6 cellular contexts compared by ENCODE assay signal in genomic region chr22:19143967-19144400, GRCh38. TPM values are rescaled to one million over a fixed set of nuclear protein-coding genes. Genes with fewer than 3 reads are reported as not detected.
A peak's percentile ranks its signal among the peaks of the same experiment; 100 is the strongest.
DNase-seq lines count a peak whose midpoint lies in the region; ATAC-seq and TF ChIP-seq lines count a peak whose summit lies in the region.

No MANE protein-coding gene starts in this region.

- ATAC-seq in HCT116 (peak; percentile 48), GM18511 (IDR thresholded peaks at IDR 0.05; ENCODE audit: unreplicated experiment) (no peak), GM19023 (IDR thresholded peaks at IDR 0.05; ENCODE audit: unreplicated experiment) (no peak)

- peak overlapping the region; percentile 90 to 97 for H3K4me3 ChIP-seq in HCT116 (replicated peaks in 1 of 2; ENCODE audit: low read depth in 1 of 2, low read length in 2 of 2)

- TSS peak; percentile 69 for BruUV-seq in HCT116 (replicated peaks; lab: Mats Ljungman, UMichigan)

- peak overlapping the region; percentile 91 for H3K27ac Mint-ChIP-seq in activated CD4-positive, alpha-beta memory T cell treated with anti-CD3 and anti-CD28 coated beads for 36 hours

- peaks cover 3 to 11% of the 10 kb centered on the region in 2 experiments for H3K4me1 ChIP-seq in HCT116 (ENCODE audit: control insufficient read depth in 1 of 2, insufficient read depth in 2 of 2, low read length in 2 of 2)

- no peak for TF ChIP-seq CTCF in HCT116 (IDR thresholded peaks at IDR 0.05 in 2 of 3, conservative IDR thresholded peaks at IDR 0.05 in 1 of 3; ENCODE audit: borderline replicate concordance in 1 of 3, insufficient read depth in 1 of 3, low read depth in 2 of 3, low read length in 2 of 3)

- H3K9me3 ChIP-seq in HCT116 (ENCODE audit: control insufficient read depth in 1 of 2, insufficient read depth in 1 of 2, low read depth in 1 of 2, low read length in 2 of 2), result no peaks in the 10 kb centered on the region

- RAD21 ChIA-PET in HCT116 (lab: Charles Lee; ENCODE audit: low non-redundant PET in 1 of 2, low total read pairs in 2 of 2, uncharacterized antibody in 2 of 2, unreplicated experiment in 2 of 2), result interaction anchor here (0.6 to 1.3 kb wide), 3 partner anchors 208 to 486 kb away, joined by 3 to 5 read pairs (median 3); partner anchors contain the start of genes CDC45 (in 1 of the 2) and PRODH (in 1 of the 2)

- H3K4me2 ChIP-seq in HCT116 (ENCODE audit: low read length), result peak overlapping the region; percentile 83

- peak overlapping the region; percentile 99 for H3K4me3 Mint-ChIP-seq in activated CD4-positive, alpha-beta memory T cell treated with anti-CD3 and anti-CD28 coated beads for 36 hours

- peak overlapping the region; percentile 48 for H3K27ac ChIP-seq in HCT116 (ENCODE audit: low read depth, low read length)

- CTCF ChIA-PET in HCT116 (lab: Charles Lee), result interaction anchor here (0.8 to 3.5 kb wide), 19 partner anchors 8 to 486 kb away, joined by 3 to 26 read pairs (median 4); partner anchors contain the start of genes DGCR2 and SLC25A1
- CTCF ChIA-PET in activated CD4-positive, alpha-beta memory T cell treated with anti-CD3 and anti-CD28 coated beads for 36 hours (lab: Charles Lee), result interaction anchor here (0.8 to 4.9 kb wide), 17 partner anchors 10 to 586 kb away, joined by 3 to 22 read pairs (median 4); partner anchors contain the start of genes CDC45, DGCR2 and SLC25A1

- no peaks in the 10 kb centered on the region for H3K27me3 ChIP-seq in HCT116 (ENCODE audit: insufficient read depth, low read length)

- peaks cover 21% of the 10 kb centered on the region for H3K36me3 Mint-ChIP-seq in activated CD4-positive, alpha-beta memory T cell treated with anti-CD3 and anti-CD28 coated beads for 36 hours

- no peak for DNase-seq in HCT116 (ENCODE audit: low read depth, low spot score)
- peak; percentile 64 for DNase-seq in activated CD4-positive, alpha-beta memory T cell treated with anti-CD3 and anti-CD28 coated beads for 36 hours
- peak; percentile 34 for DNase-seq in kidney tubule cell (ENCODE audit: low spot score)
- no peak for DNase-seq in NCI-H2029 treated with DMSO at 0.1 percent for 48 hours (lab: John Stamatoyannopoulos, UW)

- no peak for TF ChIP-seq POLR2A in HCT116 (IDR thresholded peaks at IDR 0.05; ENCODE audit: borderline replicate concordance, extremely low read depth, insufficient read depth, insufficient read length)

- H3K9ac ChIP-seq in HCT116 (ENCODE audit: low read length), result peak overlapping the region; percentile 78

- POLR2A ChIA-PET in HCT116 (lab: Charles Lee), result interaction anchor here (0.5 to 1.3 kb wide), 4 partner anchors 10 to 486 kb away, joined by 3 to 5 read pairs (median 3); partner anchors contain the start of gene DGCR2
- POLR2A ChIA-PET in activated CD4-positive, alpha-beta memory T cell treated with anti-CD3 and anti-CD28 coated beads for 36 hours (lab: Charles Lee), result interaction anchor here (0.7 to 1.7 kb wide), 7 partner anchors 10 to 335 kb away, joined by 3 to 9 read pairs (median 3); partner anchors contain the start of genes CDC45, SLC25A1 and UFD1

- H3K27me3 Mint-ChIP-seq in activated CD4-positive, alpha-beta memory T cell treated with anti-CD3 and anti-CD28 coated beads for 36 hours, result peaks cover 6% of the 10 kb centered on the region

- no peak for TF ChIP-seq RAD21 in HCT116 (IDR thresholded peaks at IDR 0.05; ENCODE audit: low read depth)

- H3K9me3 Mint-ChIP-seq in activated CD4-positive, alpha-beta memory T cell treated with anti-CD3 and anti-CD28 coated beads for 36 hours, result no peaks in the 10 kb centered on the region

- H2AFZ ChIP-seq in HCT116 (ENCODE audit: low read depth, low read length, poor library complexity, severe bottlenecking), result no peak overlapping the region

- no peaks in the 10 kb centered on the region for H4K20me1 ChIP-seq in HCT116 (ENCODE audit: insufficient read depth)

- H3K9me2 ChIP-seq in HCT116 (ENCODE audit: insufficient read depth), result no peaks in the 10 kb centered on the region

- intact Hi-C loops in HCT116 (cut with micrococcal nuclease), result loop anchor here (1.0 to 10.0 kb wide), 2 partner anchors 331 to 486 kb away; partner anchors contain the start of genes CDC45 and UFD1
- intact Hi-C loops in activated CD4-positive, alpha-beta memory T cell treated with anti-CD3 and anti-CD28 coated beads for 36 hours (cut with micrococcal nuclease), result loop anchor here (1.0 to 2.0 kb wide), 4 partner anchors 22 to 486 kb away; partner anchors contain the start of genes CDC45, DGCR2, SLC25A1 and UFD1

- H3K4me1 Mint-ChIP-seq in activated CD4-positive, alpha-beta memory T cell treated with anti-CD3 and anti-CD28 coated beads for 36 hours (ENCODE audit: low read depth), result peaks cover 17% of the 10 kb centered on the region

- peaks cover 22% of the 10 kb centered on the region for H3K79me2 ChIP-seq in HCT116 (ENCODE audit: insufficient read depth, low read length)

- peaks cover 25 to 28% of the 10 kb centered on the region in 2 experiments; a peak in 3 of 4 replicates for H3K36me3 ChIP-seq in HCT116 (ENCODE audit: control insufficient read depth in 1 of 2, insufficient read depth in 2 of 2, low read length in 2 of 2)

TF ChIP-seq in HCT116, 20 proteins besides CTCF, POLR2A, EP300 and RAD21:
- TF ChIP-seq SP1 (IDR thresholded peaks at IDR 0.05; ENCODE audit: low read depth) (no peak), POLR2AphosphoS5 (IDR thresholded peaks at IDR 0.05; ENCODE audit: low read depth, low read length) (no peak), ATF3 (IDR thresholded peaks at IDR 0.05) (no peak), SRF (IDR thresholded peaks at IDR 0.05; ENCODE audit: low read depth) (no peak), FOSL1 (IDR thresholded peaks at IDR 0.05; ENCODE audit: low read depth) (no peak), TCF7L2 (IDR thresholded peaks at IDR 0.05; ENCODE audit: borderline replicate concordance, extremely low read depth, insufficient read depth, insufficient read length) (no peak), EGR1 (IDR thresholded peaks at IDR 0.05; ENCODE audit: low read depth) (no peak), SIN3A (IDR thresholded peaks at IDR 0.05; ENCODE audit: low read depth) (no peak), EZH2 (IDR thresholded peaks at IDR 0.05) (no peak), JUND (IDR thresholded peaks at IDR 0.05) (no peak)
- TF ChIP-seq, protein P1, sequence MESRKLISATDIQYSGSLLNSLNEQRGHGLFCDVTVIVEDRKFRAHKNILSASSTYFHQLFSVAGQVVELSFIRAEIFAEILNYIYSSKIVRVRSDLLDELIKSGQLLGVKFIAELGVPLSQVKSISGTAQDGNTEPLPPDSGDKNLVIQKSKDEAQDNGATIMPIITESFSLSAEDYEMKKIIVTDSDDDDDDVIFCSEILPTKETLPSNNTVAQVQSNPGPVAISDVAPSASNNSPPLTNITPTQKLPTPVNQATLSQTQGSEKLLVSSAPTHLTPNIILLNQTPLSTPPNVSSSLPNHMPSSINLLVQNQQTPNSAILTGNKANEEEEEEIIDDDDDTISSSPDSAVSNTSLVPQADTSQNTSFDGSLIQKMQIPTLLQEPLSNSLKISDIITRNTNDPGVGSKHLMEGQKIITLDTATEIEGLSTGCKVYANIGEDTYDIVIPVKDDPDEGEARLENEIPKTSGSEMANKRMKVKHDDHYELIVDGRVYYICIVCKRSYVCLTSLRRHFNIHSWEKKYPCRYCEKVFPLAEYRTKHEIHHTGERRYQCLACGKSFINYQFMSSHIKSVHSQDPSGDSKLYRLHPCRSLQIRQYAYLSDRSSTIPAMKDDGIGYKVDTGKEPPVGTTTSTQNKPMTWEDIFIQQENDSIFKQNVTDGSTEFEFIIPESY (IDR thresholded peaks at IDR 0.05; ENCODE audit: extremely low read depth, insufficient replicate concordance, low read length), result no peak
- TF ChIP-seq, protein P2, sequence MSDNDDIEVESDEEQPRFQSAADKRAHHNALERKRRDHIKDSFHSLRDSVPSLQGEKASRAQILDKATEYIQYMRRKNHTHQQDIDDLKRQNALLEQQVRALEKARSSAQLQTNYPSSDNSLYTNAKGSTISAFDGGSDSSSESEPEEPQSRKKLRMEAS (IDR thresholded peaks at IDR 0.05), result no peak

RNA-seq across cellular contexts. Expression of gene ESS2, which starts 0.5 kb away (rescaled TPM):
- total RNA-seq in HCT116 (2021; ENCODE audit: unreplicated experiment), result 17.7 TPM
- 11.4 and 13.6 TPM in 2 replicates for polyA plus RNA-seq in HCT116 (2012)
- 10 to 100 TPM; 13.7 to 15.5 TPM for total RNA-seq in activated CD4-positive, alpha-beta memory T cell treated with anti-CD3 and anti-CD28 coated beads for 36 hours

RNA-seq across cellular contexts. Expression of gene GSC2, which starts 6.1 kb away (rescaled TPM):
- total RNA-seq in HCT116 (2021; ENCODE audit: unreplicated experiment), result not detected
- not detected in 2 replicates for polyA plus RNA-seq in HCT116 (2012)
- not detected for total RNA-seq in activated CD4-positive, alpha-beta memory T cell treated with anti-CD3 and anti-CD28 coated beads for 36 hours

RNA-seq across cellular contexts. Expression of gene TSSK2, which starts 12.9 kb away (rescaled TPM):
- not detected for total RNA-seq in HCT116 (2021; ENCODE audit: unreplicated experiment)
- polyA plus RNA-seq in HCT116 (2012), result not detected in 2 replicates
- total RNA-seq in activated CD4-positive, alpha-beta memory T cell treated with anti-CD3 and anti-CD28 coated beads for 36 hours, result not detected

RNA-seq across cellular contexts. Expression of gene DGCR2, which starts 21.8 kb away (rescaled TPM):
- 42.9 TPM for total RNA-seq in HCT116 (2021; ENCODE audit: unreplicated experiment)
- 39.2 and 48.9 TPM in 2 replicates for polyA plus RNA-seq in HCT116 (2012)
- total RNA-seq in activated CD4-positive, alpha-beta memory T cell treated with anti-CD3 and anti-CD28 coated beads for 36 hours, result 10 to 100 TPM; 17.4 to 17.6 TPM

RNA-seq across cellular contexts. Expression of gene SLC25A1, which starts 34.6 kb away (rescaled TPM):
- 146 TPM for total RNA-seq in HCT116 (2021; ENCODE audit: unreplicated experiment)
- polyA plus RNA-seq in HCT116 (2012), result 130 and 133 TPM in 2 replicates
- total RNA-seq in activated CD4-positive, alpha-beta memory T cell treated with anti-CD3 and anti-CD28 coated beads for 36 hours, result 10 to 100 TPM; 62.9 to 67.4 TPM

Comparison
In these comparisons a context has a peak if more than half of its experiments do, and no peak if none do; other contexts are left out.
1. DNase-seq: peak in activated CD4-positive, alpha-beta memory T cell treated with anti-CD3 and anti-CD28 coated beads for 36 hours (single experiment) and kidney tubule cell (single experiment); none in HCT116 (single experiment) and NCI-H2029 treated with DMSO at 0.1 percent for 48 hours (single experiment).